ENCODE assay signal across 1 cellular context in genomic region chr11:75204012-75204674, GRCh38.
TF ChIP-seq lines count a peak whose summit lies in the region.

No MANE protein-coding gene starts in this region.

TF ChIP-seq in HepG2, 621 proteins besides CTCF, POLR2A, EP300 and RAD21 (continued from another document and continues in another):
- TF ChIP-seq, protein P1, sequence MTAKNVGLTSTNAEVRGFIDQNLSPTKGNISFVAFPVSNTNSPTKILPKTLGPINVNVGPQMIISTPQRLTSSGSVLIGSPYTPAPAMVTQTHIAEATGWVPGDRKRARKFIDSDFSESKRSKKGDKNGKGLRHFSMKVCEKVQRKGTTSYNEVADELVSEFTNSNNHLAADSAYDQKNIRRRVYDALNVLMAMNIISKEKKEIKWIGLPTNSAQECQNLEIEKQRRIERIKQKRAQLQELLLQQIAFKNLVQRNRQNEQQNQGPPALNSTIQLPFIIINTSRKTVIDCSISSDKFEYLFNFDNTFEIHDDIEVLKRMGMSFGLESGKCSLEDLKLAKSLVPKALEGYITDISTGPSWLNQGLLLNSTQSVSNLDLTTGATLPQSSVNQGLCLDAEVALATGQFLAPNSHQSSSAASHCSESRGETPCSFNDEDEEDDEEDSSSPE (CRISPR knock-in tag; IDR thresholded peaks at IDR 0.05) = no peak; the same call in 1 of the 2 replicates
- TF ChIP-seq ZNF205 (CRISPR knock-in tag; IDR thresholded peaks at IDR 0.05) (peak; percentile 73; the same call in 1 of the 2 replicates), ZNF260 (CRISPR knock-in tag; IDR thresholded peaks at IDR 0.05; ENCODE audit: borderline replicate concordance, low read depth) (no peak), SMARCC2 (IDR thresholded peaks at IDR 0.05) (no peak), POLR2AphosphoS2 (IDR thresholded peaks at IDR 0.05; ENCODE audit: low read depth, low read length) (no peak), ZNF230 (CRISPR knock-in tag; IDR thresholded peaks at IDR 0.05) (0 out of 2 replicates have a peak, but pooled peaks have one; percentile 13), UBTF (CRISPR knock-in tag; IDR thresholded peaks at IDR 0.05) (peak; percentile 32), STAG1 (CRISPR knock-in tag; IDR thresholded peaks at IDR 0.05) (no peak; the same call in 1 of the 2 replicates), SRF (IDR thresholded peaks at IDR 0.05; ENCODE audit: low read depth, low read length) (peak; percentile 28; the same call in 1 of the 2 replicates), HMGA1 (CRISPR knock-in tag; conservative IDR thresholded peaks at IDR 0.05) (no peak), RFX3 (CRISPR knock-in tag; IDR thresholded peaks at IDR 0.05) (no peak), CC2D1A (CRISPR knock-in tag; IDR thresholded peaks at IDR 0.05) (no peak; the same call in 1 of the 2 replicates), SRSF4 (IDR thresholded peaks at IDR 0.05; ENCODE audit: low read depth, low read length, poor library complexity, severe bottlenecking) (no peak), ZNF468 (CRISPR knock-in tag; IDR thresholded peaks at IDR 0.05) (no peak), SIN3B (IDR thresholded peaks at IDR 0.05; ENCODE audit: low read length) (no peak), ZNF180 (CRISPR knock-in tag; IDR thresholded peaks at IDR 0.05; ENCODE audit: borderline replicate concordance, low read depth) (no peak), TFDP1 (CRISPR knock-in tag; IDR thresholded peaks at IDR 0.05; ENCODE audit: borderline replicate concordance) (no peak), SMARCE1 (IDR thresholded peaks at IDR 0.05; ENCODE audit: borderline replicate concordance) (no peak), KDM3A (CRISPR knock-in tag; IDR thresholded peaks at IDR 0.05; ENCODE audit: low read depth) (0 out of 2 replicates have a peak, but pooled peaks have one; percentile 40), ZNF33A (CRISPR knock-in tag; IDR thresholded peaks at IDR 0.05; ENCODE audit: borderline replicate concordance) (no peak), BHLHE40 (IDR thresholded peaks at IDR 0.05; ENCODE audit: low read length) (no peak), ZFP90 (CRISPR knock-in tag; IDR thresholded peaks at IDR 0.05; ENCODE audit: borderline replicate concordance) (no peak; the same call in 1 of the 2 replicates), SKIL (CRISPR knock-in tag; IDR thresholded peaks at IDR 0.05; ENCODE audit: borderline replicate concordance) (no peak), ZMYM3 (CRISPR knock-in tag; IDR thresholded peaks at IDR 0.05) (no peak; the same call in none of the 2 replicates), ZNF496 (CRISPR knock-in tag; IDR thresholded peaks at IDR 0.05; ENCODE audit: insufficient replicate concordance) (no peak), NFATC3 (CRISPR knock-in tag; IDR thresholded peaks at IDR 0.05) (no peak), ZNF430 (CRISPR knock-in tag; IDR thresholded peaks at IDR 0.05) (no peak), CBX2 (IDR thresholded peaks at IDR 0.05; ENCODE audit: low read depth, low read length) (no peak), CBX2 (CRISPR knock-in tag; IDR thresholded peaks at IDR 0.05; ENCODE audit: low read depth) (no peak), ZNF891 (CRISPR knock-in tag; IDR thresholded peaks at IDR 0.05) (no peak), ZNF558 (CRISPR knock-in tag; IDR thresholded peaks at IDR 0.05; ENCODE audit: borderline replicate concordance) (no peak; the same call in 1 of the 2 replicates), SALL1 (CRISPR knock-in tag; IDR thresholded peaks at IDR 0.05) (peak; percentile 71), CENPT (CRISPR knock-in tag; IDR thresholded peaks at IDR 0.05; ENCODE audit: low read depth) (no peak), ZNF350 (CRISPR knock-in tag; IDR thresholded peaks at IDR 0.05; ENCODE audit: borderline replicate concordance, low read depth) (no peak; the same call in 1 of the 2 replicates), ZNF674 (CRISPR knock-in tag; IDR thresholded peaks at IDR 0.05; ENCODE audit: low read depth) (peak; percentile 72; the same call in 1 of the 2 replicates), MIER2 (CRISPR knock-in tag; IDR thresholded peaks at IDR 0.05) (peak; percentile 37), MTF2 (CRISPR knock-in tag; IDR thresholded peaks at IDR 0.05; ENCODE audit: borderline replicate concordance) (no peak), NFYB (CRISPR knock-in tag; IDR thresholded peaks at IDR 0.05) (no peak), ZNF619 (CRISPR knock-in tag; IDR thresholded peaks at IDR 0.05) (no peak), GLI4 (CRISPR knock-in tag; IDR thresholded peaks at IDR 0.05; ENCODE audit: borderline replicate concordance) (no peak), NFIB (CRISPR knock-in tag; IDR thresholded peaks at IDR 0.05; ENCODE audit: borderline replicate concordance) (no peak), RARG (CRISPR knock-in tag; IDR thresholded peaks at IDR 0.05; ENCODE audit: low read depth) (no peak), ZNF317 (CRISPR knock-in tag; IDR thresholded peaks at IDR 0.05) (no peak; the same call in 1 of the 2 replicates), ZNF510 (CRISPR knock-in tag; IDR thresholded peaks at IDR 0.05; ENCODE audit: low read depth) (no peak), FOSL1 (CRISPR knock-in tag; IDR thresholded peaks at IDR 0.05; ENCODE audit: borderline replicate concordance) (no peak), ZNF678 (CRISPR knock-in tag; IDR thresholded peaks at IDR 0.05) (no peak)
- TF ChIP-seq, protein P2, sequence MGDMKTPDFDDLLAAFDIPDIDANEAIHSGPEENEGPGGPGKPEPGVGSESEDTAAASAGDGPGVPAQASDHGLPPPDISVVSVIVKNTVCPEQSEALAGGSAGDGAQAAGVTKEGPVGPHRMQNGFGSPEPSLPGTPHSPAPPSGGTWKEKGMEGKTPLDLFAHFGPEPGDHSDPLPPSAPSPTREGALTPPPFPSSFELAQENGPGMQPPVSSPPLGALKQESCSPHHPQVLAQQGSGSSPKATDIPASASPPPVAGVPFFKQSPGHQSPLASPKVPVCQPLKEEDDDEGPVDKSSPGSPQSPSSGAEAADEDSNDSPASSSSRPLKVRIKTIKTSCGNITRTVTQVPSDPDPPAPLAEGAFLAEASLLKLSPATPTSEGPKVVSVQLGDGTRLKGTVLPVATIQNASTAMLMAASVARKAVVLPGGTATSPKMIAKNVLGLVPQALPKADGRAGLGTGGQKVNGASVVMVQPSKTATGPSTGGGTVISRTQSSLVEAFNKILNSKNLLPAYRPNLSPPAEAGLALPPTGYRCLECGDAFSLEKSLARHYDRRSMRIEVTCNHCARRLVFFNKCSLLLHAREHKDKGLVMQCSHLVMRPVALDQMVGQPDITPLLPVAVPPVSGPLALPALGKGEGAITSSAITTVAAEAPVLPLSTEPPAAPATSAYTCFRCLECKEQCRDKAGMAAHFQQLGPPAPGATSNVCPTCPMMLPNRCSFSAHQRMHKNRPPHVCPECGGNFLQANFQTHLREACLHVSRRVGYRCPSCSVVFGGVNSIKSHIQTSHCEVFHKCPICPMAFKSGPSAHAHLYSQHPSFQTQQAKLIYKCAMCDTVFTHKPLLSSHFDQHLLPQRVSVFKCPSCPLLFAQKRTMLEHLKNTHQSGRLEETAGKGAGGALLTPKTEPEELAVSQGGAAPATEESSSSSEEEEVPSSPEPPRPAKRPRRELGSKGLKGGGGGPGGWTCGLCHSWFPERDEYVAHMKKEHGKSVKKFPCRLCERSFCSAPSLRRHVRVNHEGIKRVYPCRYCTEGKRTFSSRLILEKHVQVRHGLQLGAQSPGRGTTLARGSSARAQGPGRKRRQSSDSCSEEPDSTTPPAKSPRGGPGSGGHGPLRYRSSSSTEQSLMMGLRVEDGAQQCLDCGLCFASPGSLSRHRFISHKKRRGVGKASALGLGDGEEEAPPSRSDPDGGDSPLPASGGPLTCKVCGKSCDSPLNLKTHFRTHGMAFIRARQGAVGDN (CRISPR knock-in tag; IDR thresholded peaks at IDR 0.05) = peak; percentile 86
- TF ChIP-seq, protein P3, sequence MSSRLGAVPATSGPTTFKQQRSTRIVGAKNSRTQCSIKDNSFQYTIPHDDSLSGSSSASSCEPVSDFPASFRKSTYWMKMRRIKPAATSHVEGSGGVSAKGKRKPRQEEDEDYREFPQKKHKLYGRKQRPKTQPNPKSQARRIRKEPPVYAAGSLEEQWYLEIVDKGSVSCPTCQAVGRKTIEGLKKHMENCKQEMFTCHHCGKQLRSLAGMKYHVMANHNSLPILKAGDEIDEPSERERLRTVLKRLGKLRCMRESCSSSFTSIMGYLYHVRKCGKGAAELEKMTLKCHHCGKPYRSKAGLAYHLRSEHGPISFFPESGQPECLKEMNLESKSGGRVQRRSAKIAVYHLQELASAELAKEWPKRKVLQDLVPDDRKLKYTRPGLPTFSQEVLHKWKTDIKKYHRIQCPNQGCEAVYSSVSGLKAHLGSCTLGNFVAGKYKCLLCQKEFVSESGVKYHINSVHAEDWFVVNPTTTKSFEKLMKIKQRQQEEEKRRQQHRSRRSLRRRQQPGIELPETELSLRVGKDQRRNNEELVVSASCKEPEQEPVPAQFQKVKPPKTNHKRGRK (CRISPR knock-in tag; IDR thresholded peaks at IDR 0.05) = no peak
- TF ChIP-seq, protein P4, sequence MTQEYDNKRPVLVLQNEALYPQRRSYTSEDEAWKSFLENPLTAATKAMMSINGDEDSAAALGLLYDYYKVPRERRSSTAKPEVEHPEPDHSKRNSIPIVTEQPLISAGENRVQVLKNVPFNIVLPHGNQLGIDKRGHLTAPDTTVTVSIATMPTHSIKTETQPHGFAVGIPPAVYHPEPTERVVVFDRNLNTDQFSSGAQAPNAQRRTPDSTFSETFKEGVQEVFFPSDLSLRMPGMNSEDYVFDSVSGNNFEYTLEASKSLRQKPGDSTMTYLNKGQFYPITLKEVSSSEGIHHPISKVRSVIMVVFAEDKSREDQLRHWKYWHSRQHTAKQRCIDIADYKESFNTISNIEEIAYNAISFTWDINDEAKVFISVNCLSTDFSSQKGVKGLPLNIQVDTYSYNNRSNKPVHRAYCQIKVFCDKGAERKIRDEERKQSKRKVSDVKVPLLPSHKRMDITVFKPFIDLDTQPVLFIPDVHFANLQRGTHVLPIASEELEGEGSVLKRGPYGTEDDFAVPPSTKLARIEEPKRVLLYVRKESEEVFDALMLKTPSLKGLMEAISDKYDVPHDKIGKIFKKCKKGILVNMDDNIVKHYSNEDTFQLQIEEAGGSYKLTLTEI (CRISPR knock-in tag; conservative IDR thresholded peaks at IDR 0.05) = no peak
- TF ChIP-seq, protein P5, sequence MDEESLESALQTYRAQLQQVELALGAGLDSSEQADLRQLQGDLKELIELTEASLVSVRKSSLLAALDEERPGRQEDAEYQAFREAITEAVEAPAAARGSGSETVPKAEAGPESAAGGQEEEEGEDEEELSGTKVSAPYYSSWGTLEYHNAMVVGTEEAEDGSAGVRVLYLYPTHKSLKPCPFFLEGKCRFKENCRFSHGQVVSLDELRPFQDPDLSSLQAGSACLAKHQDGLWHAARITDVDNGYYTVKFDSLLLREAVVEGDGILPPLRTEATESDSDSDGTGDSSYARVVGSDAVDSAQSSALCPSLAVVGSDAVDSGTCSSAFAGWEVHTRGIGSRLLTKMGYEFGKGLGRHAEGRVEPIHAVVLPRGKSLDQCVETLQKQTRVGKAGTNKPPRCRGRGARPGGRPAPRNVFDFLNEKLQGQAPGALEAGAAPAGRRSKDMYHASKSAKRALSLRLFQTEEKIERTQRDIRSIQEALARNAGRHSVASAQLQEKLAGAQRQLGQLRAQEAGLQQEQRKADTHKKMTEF (CRISPR knock-in tag; IDR thresholded peaks at IDR 0.05) = peak; percentile 65; the same call in 1 of the 2 replicates
- TF ChIP-seq, protein P6, sequence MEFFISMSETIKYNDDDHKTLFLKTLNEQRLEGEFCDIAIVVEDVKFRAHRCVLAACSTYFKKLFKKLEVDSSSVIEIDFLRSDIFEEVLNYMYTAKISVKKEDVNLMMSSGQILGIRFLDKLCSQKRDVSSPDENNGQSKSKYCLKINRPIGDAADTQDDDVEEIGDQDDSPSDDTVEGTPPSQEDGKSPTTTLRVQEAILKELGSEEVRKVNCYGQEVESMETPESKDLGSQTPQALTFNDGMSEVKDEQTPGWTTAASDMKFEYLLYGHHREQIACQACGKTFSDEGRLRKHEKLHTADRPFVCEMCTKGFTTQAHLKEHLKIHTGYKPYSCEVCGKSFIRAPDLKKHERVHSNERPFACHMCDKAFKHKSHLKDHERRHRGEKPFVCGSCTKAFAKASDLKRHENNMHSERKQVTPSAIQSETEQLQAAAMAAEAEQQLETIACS (CRISPR knock-in tag; IDR thresholded peaks at IDR 0.05) = no peak
